10 cellular contexts compared by ENCODE assay signal in the genomic region with DNA sequence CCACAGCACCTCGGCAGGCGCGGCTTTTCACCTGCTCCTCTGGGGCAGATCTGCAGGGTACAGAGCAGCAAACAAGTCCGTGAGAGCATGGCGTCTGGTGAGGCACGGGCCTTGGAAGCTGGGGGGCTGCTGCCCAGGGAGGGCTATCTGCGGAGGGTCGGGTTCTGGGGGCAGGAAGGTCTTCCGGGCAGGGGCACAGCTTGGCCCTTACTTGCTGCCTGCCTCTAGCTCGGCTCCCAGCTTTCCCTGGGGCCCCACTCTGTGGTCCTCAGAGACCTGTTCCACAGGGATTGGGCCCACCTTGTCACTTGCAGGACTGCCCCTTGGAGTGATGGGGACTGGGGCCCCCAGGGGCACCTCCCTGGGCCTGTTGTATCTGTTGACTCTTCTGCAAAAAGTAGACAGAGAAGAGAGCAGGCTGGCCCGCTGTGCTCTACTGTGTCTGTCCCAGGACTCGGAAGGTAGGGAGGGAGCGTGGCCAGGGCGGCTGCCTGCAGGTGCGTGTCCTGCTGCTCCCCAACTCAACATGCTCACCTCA.
A peak's percentile ranks its signal among the peaks of the same experiment; 100 is the strongest.
DNase-seq lines count a peak whose midpoint lies in the region; ATAC-seq and TF ChIP-seq lines count a peak whose summit lies in the region.
"Had no signal": no experiment of that assay in that cellular context is flagged by ENCODE, and none has a peak within 500 bp of the region (broad histone marks: within the 10 kb centered on the region; RNA-seq: fewer than 3 reads in every experiment).

No MANE protein-coding gene starts in this region.

- intact Hi-C loops in upper lobe of right lung (cut with DNase I) = no loop called here

- H3K27ac Mint-ChIP-seq in activated T-cell treated with anti-CD3 and anti-CD28 coated beads, Interleukin-2, amount 50 U/mL, for 72 hours = peak overlapping the region; percentile 65
- H3K27ac Mint-ChIP-seq: T-helper 1 cell treated with Interleukin-12 subunit alpha and Interleukin-12 subunit beta and Interleukin-4 antibody, amounts not matched to agents 30 μg/mL and 1 μg/mL, for 36 hours had no signal

- in situ Hi-C loops in brain microvascular endothelial cell (cut with HindIII; ENCODE audit: low pct_ligation_motif_present, low sequenced_read_pairs) = no loop called here

- peaks cover 30% of the 10 kb centered on the region for H3K4me1 Mint-ChIP-seq in activated T-cell treated with anti-CD3 and anti-CD28 coated beads, Interleukin-2, amount 50 U/mL, for 72 hours (ENCODE audit: low read depth)

- H3K36me3 Mint-ChIP-seq in activated T-cell treated with anti-CD3 and anti-CD28 coated beads, Interleukin-2, amount 50 U/mL, for 72 hours (ENCODE audit: insufficient read depth in 2 of 2) = no peaks in the 10 kb centered on the region

- H3K27me3 ChIP-seq in brain microvascular endothelial cell (replicated peaks) = no peaks in the 10 kb centered on the region
- no peaks in the 10 kb centered on the region for H3K27me3 ChIP-seq in mucosa of rectum (ENCODE audit: control insufficient read depth in 2 of 2, insufficient read depth in 2 of 2, low read length in 2 of 2)
- no peaks in the 10 kb centered on the region for H3K27me3 ChIP-seq in upper lobe of right lung

- no peak overlapping the region for H3K4me3 ChIP-seq in brain microvascular endothelial cell (ENCODE audit: low read depth, low read length)
- H3K4me3 ChIP-seq in mucosa of rectum (ENCODE audit: low read length in 2 of 2) = no peak overlapping the region
- H3K4me3 ChIP-seq in upper lobe of right lung = no peak overlapping the region

- H3K4me3 Mint-ChIP-seq in activated T-cell treated with anti-CD3 and anti-CD28 coated beads, Interleukin-2, amount 50 U/mL, for 72 hours = no peak overlapping the region
- H3K4me3 Mint-ChIP-seq: T-helper 1 cell treated with Interleukin-12 subunit alpha and Interleukin-12 subunit beta and Interleukin-4 antibody, amounts not matched to agents 30 μg/mL and 1 μg/mL, for 36 hours had no signal

- peaks cover 13 to 17% of the 10 kb centered on the region in 2 donors for H3K4me1 ChIP-seq in mucosa of rectum (ENCODE audit: control insufficient read depth in 2 of 2, insufficient read depth in 2 of 2, low read length in 2 of 2)
- peaks cover 31% of the 10 kb centered on the region for H3K4me1 ChIP-seq in upper lobe of right lung

- H3K36me3 ChIP-seq in brain microvascular endothelial cell (replicated peaks) = peaks cover 20% of the 10 kb centered on the region
- peaks cover 17 to 18% of the 10 kb centered on the region in 2 donors for H3K36me3 ChIP-seq in mucosa of rectum (ENCODE audit: control insufficient read depth in 2 of 2, insufficient read depth in 2 of 2, low read length in 2 of 2)
- peaks cover 22% of the 10 kb centered on the region for H3K36me3 ChIP-seq in upper lobe of right lung

- H3K27me3 Mint-ChIP-seq in activated T-cell treated with anti-CD3 and anti-CD28 coated beads, Interleukin-2, amount 50 U/mL, for 72 hours (ENCODE audit: low read depth) = no peaks in the 10 kb centered on the region

- TF ChIP-seq CTCF in brain microvascular endothelial cell (IDR thresholded peaks at IDR 0.05; ENCODE audit: low read depth, low read length, missing control alignments) (no peak), upper lobe of right lung (IDR thresholded peaks at IDR 0.05) (no peak)

- no peak overlapping the region for H3K9ac ChIP-seq in mucosa of rectum (ENCODE audit: low read depth in 1 of 2, low read length in 2 of 2)

- no peaks in the 10 kb centered on the region for H3K9me3 Mint-ChIP-seq in activated T-cell treated with anti-CD3 and anti-CD28 coated beads, Interleukin-2, amount 50 U/mL, for 72 hours
- H3K9me3 Mint-ChIP-seq: T-helper 1 cell treated with Interleukin-12 subunit alpha and Interleukin-12 subunit beta and Interleukin-4 antibody, amounts not matched to agents 30 μg/mL and 1 μg/mL, for 36 hours had no signal

- peak overlapping the region; percentile 67 for H3K27ac ChIP-seq in brain microvascular endothelial cell
- peak overlapping the region; percentile 4 to 63 for H3K27ac ChIP-seq in mucosa of rectum (ENCODE audit: low read depth in 2 of 2, low read length in 2 of 2)
- H3K27ac ChIP-seq in upper lobe of right lung = peak overlapping the region; percentile 60

- ATAC-seq in activated T-cell treated with anti-CD3 and anti-CD28 coated beads, Interleukin-2, amount 50 U/mL, for 72 hours (replicated peaks in 1 of 2) = no peak
- ATAC-seq in upper lobe of right lung (no peak), GM18858 (IDR thresholded peaks at IDR 0.05; ENCODE audit: unreplicated experiment) (no peak), GM18870 (IDR thresholded peaks at IDR 0.05; ENCODE audit: unreplicated experiment) (no peak), GM18909 (IDR thresholded peaks at IDR 0.05; ENCODE audit: poor library complexity, unreplicated experiment) (no peak)

- DNase-seq in activated T-cell treated with anti-CD3 and anti-CD28 coated beads, Interleukin-2, amount 50 U/mL, for 72 hours = no peak
- no peak for DNase-seq in activated T-cell treated with anti-CD3 and anti-CD28 coated beads, Interleukin-2, amount 50 U/mL, for 48 hours
- DNase-seq in brain microvascular endothelial cell = no peak
- peak; percentile 64 for DNase-seq in upper lobe of right lung
- DNase-seq: NCI-H1417 had no signal

- H3K9me3 ChIP-seq in mucosa of rectum (ENCODE audit: control insufficient read depth in 2 of 2, low read length in 2 of 2) = no peaks in the 10 kb centered on the region
- H3K9me3 ChIP-seq in upper lobe of right lung = no peaks in the 10 kb centered on the region
